ENCODE assay signal across 8 cellular contexts in the genomic region with DNA sequence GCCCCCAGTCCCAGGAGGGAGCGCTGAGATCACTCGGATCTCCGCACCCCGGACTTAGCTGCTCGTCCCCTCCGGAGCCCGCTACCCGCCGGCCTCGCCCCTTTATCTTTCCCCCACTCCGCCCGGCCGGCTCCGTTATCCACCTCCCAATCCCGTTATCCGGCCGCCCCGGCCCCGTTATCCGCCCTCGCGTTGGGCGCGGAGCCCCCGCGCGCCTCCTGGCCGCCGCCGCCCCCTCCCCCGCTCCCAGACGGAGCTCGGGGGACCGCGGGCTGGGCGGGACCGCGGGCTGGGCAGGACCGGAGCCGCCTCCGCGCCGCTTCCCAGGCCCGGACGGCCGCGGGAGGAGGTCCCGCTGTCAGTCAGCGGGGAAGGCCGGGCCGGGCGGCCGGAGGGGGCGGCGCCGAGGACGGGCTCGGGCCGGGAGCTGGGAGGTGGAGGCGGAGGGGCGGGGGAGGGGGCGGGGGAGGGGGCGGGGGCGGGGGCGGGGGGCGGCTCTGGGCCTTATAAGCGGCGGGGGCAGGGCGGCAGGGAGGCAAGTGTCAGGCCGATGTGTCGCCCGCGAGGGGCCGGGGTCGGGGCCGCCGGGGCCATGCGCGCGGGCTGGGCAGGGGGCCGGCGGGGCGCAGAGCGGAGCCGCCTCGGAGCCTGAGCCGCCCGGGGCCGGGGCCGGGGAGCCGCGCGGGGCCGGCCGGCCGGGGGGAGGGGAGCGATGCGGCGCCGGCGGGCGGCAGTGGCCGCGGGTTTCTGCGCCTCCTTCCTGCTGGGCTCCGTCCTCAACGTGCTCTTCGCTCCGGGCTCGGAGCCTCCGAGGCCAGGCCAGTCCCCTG. TPM values are rescaled to one million over a fixed set of nuclear protein-coding genes. Genes with fewer than 3 reads are reported as not detected.
DNase-seq lines count a peak whose midpoint lies in the region; ATAC-seq and TF ChIP-seq lines count a peak whose summit lies in the region.

A gene with protein sequence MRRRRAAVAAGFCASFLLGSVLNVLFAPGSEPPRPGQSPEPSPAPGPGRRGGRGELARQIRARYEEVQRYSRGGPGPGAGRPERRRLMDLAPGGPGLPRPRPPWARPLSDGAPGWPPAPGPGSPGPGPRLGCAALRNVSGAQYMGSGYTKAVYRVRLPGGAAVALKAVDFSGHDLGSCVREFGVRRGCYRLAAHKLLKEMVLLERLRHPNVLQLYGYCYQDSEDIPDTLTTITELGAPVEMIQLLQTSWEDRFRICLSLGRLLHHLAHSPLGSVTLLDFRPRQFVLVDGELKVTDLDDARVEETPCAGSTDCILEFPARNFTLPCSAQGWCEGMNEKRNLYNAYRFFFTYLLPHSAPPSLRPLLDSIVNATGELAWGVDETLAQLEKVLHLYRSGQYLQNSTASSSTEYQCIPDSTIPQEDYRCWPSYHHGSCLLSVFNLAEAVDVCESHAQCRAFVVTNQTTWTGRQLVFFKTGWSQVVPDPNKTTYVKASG (plus strand): TSS at position 534 of the 830 bp plus-strand sequence. CDS start 179 bp downstream, at position 713.

- H3K27me3 Mint-ChIP-seq in CD4-positive, alpha-beta memory T cell = peaks cover 34 to 35% of the 10 kb centered on the region in 2 donors
- H3K27me3 Mint-ChIP-seq in endothelial cell (ENCODE audit: unreplicated experiment) = peaks cover 24% of the 10 kb centered on the region

- H3K4me1 Mint-ChIP-seq in CD4-positive, alpha-beta memory T cell = peaks cover 2 to 18% (median 5%) of the 10 kb centered on the region in 4 donors
- H3K4me1 Mint-ChIP-seq in endothelial cell (ENCODE audit: unreplicated experiment) = peaks cover 18% of the 10 kb centered on the region

- H3K4me3 ChIP-seq in CD4-positive, alpha-beta memory T cell (ENCODE audit: low read length in 2 of 2) = peak within 1 kb of the TSS in 1 of 2 donors; percentile 27
- H3K4me3 ChIP-seq in HUES64 (ENCODE audit: low read length) (peak within 1 kb of the TSS; percentile 60), WERI-Rb-1 (ENCODE audit: low read depth, low read length) (peak within 1 kb of the TSS; percentile 43), stomach smooth muscle (ENCODE audit: low read length in 2 of 2) (peak within 1 kb of the TSS; percentile 92 to 96)

- CTCF ChIA-PET in CD4-positive, alpha-beta memory T cell (lab: Charles Lee; ENCODE audit: partially characterized antibody) = interaction anchor here (1.4 kb wide), 1 partner anchor 178 kb away, joined by 3 read pairs; no protein-coding TSS in a partner anchor

- ATAC-seq in GM19324 (IDR thresholded peaks at IDR 0.05; ENCODE audit: low FRiP score, unreplicated experiment) = peak; percentile 65

- intact Hi-C loops in CD4-positive, alpha-beta memory T cell (cut with micrococcal nuclease) = no loop called here

- no peaks in the 10 kb centered on the region for H3K9me3 ChIP-seq in CD4-positive, alpha-beta memory T cell (ENCODE audit: control insufficient read depth in 1 of 2, low read length in 2 of 2)
- no peaks in the 10 kb centered on the region for H3K9me3 ChIP-seq in HUES64 (ENCODE audit: insufficient read depth, low read depth, low read length)
- H3K9me3 ChIP-seq in WERI-Rb-1 (ENCODE audit: severe bottlenecking) = peaks cover 2% of the 10 kb centered on the region
- H3K9me3 ChIP-seq in stomach smooth muscle (ENCODE audit: control insufficient read depth in 2 of 2, low read length in 2 of 2) = no peaks in the 10 kb centered on the region

- H3K36me3 Mint-ChIP-seq in CD4-positive, alpha-beta memory T cell = no peaks in the 10 kb centered on the region
- H3K36me3 Mint-ChIP-seq in endothelial cell (ENCODE audit: low read depth, unreplicated experiment) = no peaks in the 10 kb centered on the region

- peak within 1 kb of the TSS in 1 of 7 donors; percentile 62 for H3K27ac Mint-ChIP-seq in CD4-positive, alpha-beta memory T cell
- H3K27ac Mint-ChIP-seq in endothelial cell (ENCODE audit: unreplicated experiment) = peak within 1 kb of the TSS; percentile 78

- TF ChIP-seq CTCF in WERI-Rb-1 (IDR thresholded peaks at IDR 0.05; ENCODE audit: low read depth, low read length) (no peak), endothelial cell (IDR thresholded peaks at IDR 0.05; ENCODE audit: unreplicated experiment) (no peak)

- H3K27ac ChIP-seq in CD4-positive, alpha-beta memory T cell (ENCODE audit: low read depth, low read length) = no peak within 1 kb of the TSS
- H3K27ac ChIP-seq in HUES64 (ENCODE audit: low read depth, low read length) (peak within 1 kb of the TSS; percentile 97), WERI-Rb-1 (no peak within 1 kb of the TSS), stomach smooth muscle (ENCODE audit: low read length) (peak within 1 kb of the TSS; percentile 94)

- H3K4me1 ChIP-seq in CD4-positive, alpha-beta memory T cell (ENCODE audit: insufficient read depth, low read length) = peaks cover 6% of the 10 kb centered on the region
- H3K4me1 ChIP-seq in HUES64 (ENCODE audit: insufficient read depth, low read length) (peaks cover 48% of the 10 kb centered on the region), stomach smooth muscle (ENCODE audit: control insufficient read depth, insufficient read depth, low read length) (peaks cover 48% of the 10 kb centered on the region)

- peak in 4 of 5 donors; percentile 9 to 28 (median 19) for DNase-seq in CD4-positive, alpha-beta memory T cell
- peak; percentile 75 for DNase-seq in WERI-Rb-1
- peak; percentile 83 for DNase-seq in endothelial cell (ENCODE audit: low spot score)
- peak; percentile 75 to 90 for DNase-seq in lung microvascular endothelial cell (ENCODE audit: low read depth in 2 of 2)
- DNase-seq in NCI-H187 (lab: John Stamatoyannopoulos, UW) = no peak

- peaks cover 17% of the 10 kb centered on the region for H3K27me3 ChIP-seq in CD4-positive, alpha-beta memory T cell (ENCODE audit: insufficient read depth, low read length)
- H3K27me3 ChIP-seq in HUES64 (ENCODE audit: insufficient read depth, low read length) (peaks cover 14% of the 10 kb centered on the region), WERI-Rb-1 (ENCODE audit: insufficient read depth, low read depth, severe bottlenecking) (peaks cover 26% of the 10 kb centered on the region), stomach smooth muscle (ENCODE audit: control insufficient read depth in 1 of 2, insufficient read depth in 2 of 2, low read length in 2 of 2) (no peaks in the 10 kb centered on the region)

- H3K36me3 ChIP-seq in CD4-positive, alpha-beta memory T cell (ENCODE audit: insufficient read depth, low read length) = no peaks in the 10 kb centered on the region
- 0 out of 2 replicates have a peak, but pooled peaks cover under 1% of the 10 kb centered on the region for H3K36me3 ChIP-seq in HUES64 (ENCODE audit: insufficient read depth, low read length)
- H3K36me3 ChIP-seq in WERI-Rb-1 = no peaks in the 10 kb centered on the region
- no peaks in the 10 kb centered on the region for H3K36me3 ChIP-seq in stomach smooth muscle (ENCODE audit: control insufficient read depth in 2 of 2, insufficient read depth in 2 of 2, low read length in 2 of 2)

- POLR2A ChIA-PET in CD4-positive, alpha-beta memory T cell (lab: Charles Lee; ENCODE audit: partially characterized antibody) = no interaction called here

- H3K9ac ChIP-seq in HUES64 (ENCODE audit: low read depth, low read length) = peak within 1 kb of the TSS; percentile 80
- H3K9ac ChIP-seq in stomach smooth muscle (ENCODE audit: low read length in 2 of 2) = peak within 1 kb of the TSS; percentile 80 to 91

- WGBS in HUES64 = under 1% methylated on average over 97 of the region's 111 CpGs

- H3K4me3 Mint-ChIP-seq in CD4-positive, alpha-beta memory T cell = peak within 1 kb of the TSS; percentile 77 to 82 (median 80)
- H3K4me3 Mint-ChIP-seq in endothelial cell (ENCODE audit: unreplicated experiment) = peak within 1 kb of the TSS; percentile 88

- peaks cover 0 to 2% (median 0%) of the 10 kb centered on the region in 8 donors for H3K9me3 Mint-ChIP-seq in CD4-positive, alpha-beta memory T cell
- no peaks in the 10 kb centered on the region for H3K9me3 Mint-ChIP-seq in endothelial cell (ENCODE audit: unreplicated experiment)

RNA-seq across cellular contexts. Expression of the gene that starts here (rescaled TPM):
- not detected for total RNA-seq in CD4-positive, alpha-beta memory T cell
- under 1 TPM in 1 of 2 donors, not detected in 1; 0.41 TPM for polyA plus RNA-seq in CD4-positive, alpha-beta memory T cell
- polyA plus RNA-seq in HUES64 (2013, experiment 1 of 2) = 98.9 TPM
- 117 TPM for polyA plus RNA-seq in HUES64 (2013, experiment 2 of 2)
- total RNA-seq in endothelial cell (ENCODE audit: unreplicated experiment) = 9.6 TPM
- 1.5 and 4.2 TPM in 2 replicates for total RNA-seq in lung microvascular endothelial cell

Comparison
In these comparisons a context has a peak if more than half of its experiments do, and no peak if none do; other contexts are left out.
1. Peak in DNase-seq in CD4-positive, alpha-beta memory T cell; RNA of the gene not detected or under 1 TPM.
2. DNase-seq: peak in WERI-Rb-1 (single experiment), endothelial cell (single experiment) and lung microvascular endothelial cell (2 of 2); none in NCI-H187 (0 of 2).
3. H3K27ac ChIP-seq: peak in HUES64 (single experiment) and stomach smooth muscle (single experiment); none in CD4-positive, alpha-beta memory T cell (single experiment) and WERI-Rb-1 (single experiment).